ENCODE assay signal across 1 cellular context in the genomic region with DNA sequence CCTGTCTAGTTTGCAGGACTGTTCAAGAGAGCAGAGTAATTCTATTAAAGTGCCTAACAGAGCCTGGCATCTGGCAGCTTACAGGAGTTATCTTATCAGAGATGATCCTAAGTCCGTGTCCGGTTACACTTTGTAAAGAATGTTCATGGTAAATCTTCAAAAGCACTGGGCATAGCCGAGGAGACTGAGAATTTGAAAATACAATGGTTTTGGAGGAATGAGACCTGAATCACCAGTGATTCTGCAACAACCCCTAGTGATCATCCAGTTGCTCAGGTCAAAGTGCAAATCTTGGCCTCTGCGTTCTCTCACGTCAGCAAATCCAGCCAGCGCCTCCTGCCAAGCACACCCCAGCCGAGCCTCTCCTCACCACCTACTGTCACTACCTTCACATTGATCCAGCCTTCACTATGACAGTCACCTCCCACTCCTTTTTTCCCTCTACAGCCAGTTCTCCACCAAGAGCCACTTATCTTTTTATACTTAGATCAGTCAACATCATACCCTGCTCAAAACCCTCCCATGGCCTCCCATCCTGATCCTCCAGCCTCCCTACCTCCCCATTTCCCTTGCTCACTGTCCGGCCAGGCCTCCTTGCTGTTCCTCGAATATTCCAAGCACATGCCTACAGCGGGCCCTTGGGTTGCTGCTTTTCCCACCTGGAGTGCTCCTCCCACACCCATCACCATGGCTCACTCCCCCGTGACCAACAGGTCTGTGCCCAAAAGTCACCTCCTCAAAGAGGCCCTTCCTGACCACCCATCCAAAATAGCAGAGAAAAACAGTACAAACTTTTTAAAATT.
TF ChIP-seq lines count a peak whose summit lies in the region.

No MANE protein-coding gene starts in this region.

TF ChIP-seq in HepG2, 621 proteins besides CTCF, POLR2A, EP300 and RAD21 (continued from another document and continues in another):
- TF ChIP-seq KDM5A (IDR thresholded peaks at IDR 0.05; ENCODE audit: borderline replicate concordance, low read length) (no peak), GABPA (IDR thresholded peaks at IDR 0.05; ENCODE audit: low read depth, low read length) (no peak), GABPA (CRISPR knock-in tag; IDR thresholded peaks at IDR 0.05; ENCODE audit: low read depth) (no peak), ZNF776 (CRISPR knock-in tag; IDR thresholded peaks at IDR 0.05) (no peak), FOXO4 (CRISPR knock-in tag; conservative IDR thresholded peaks at IDR 0.05) (no peak), ATF4 (CRISPR knock-in tag; IDR thresholded peaks at IDR 0.05) (no peak), TFAP4 (IDR thresholded peaks at IDR 0.05; ENCODE audit: borderline replicate concordance, low read depth) (peak; percentile 18; the same call in 1 of the 2 replicates), ZNF672 (CRISPR knock-in tag; IDR thresholded peaks at IDR 0.05) (no peak), ZNF121 (CRISPR knock-in tag; IDR thresholded peaks at IDR 0.05) (peak; percentile 52; the same call in 1 of the 2 replicates), MED13 (CRISPR knock-in tag; IDR thresholded peaks at IDR 0.05) (no peak), HDAC1 (CRISPR knock-in tag; IDR thresholded peaks at IDR 0.05) (peak; percentile 81), NFIB (CRISPR knock-in tag; IDR thresholded peaks at IDR 0.05; ENCODE audit: borderline replicate concordance) (no peak), ZFAT (CRISPR knock-in tag; conservative IDR thresholded peaks at IDR 0.05) (no peak), TCF7 (IDR thresholded peaks at IDR 0.05; ENCODE audit: low read depth) (peak; percentile 82), MTA3 (CRISPR knock-in tag; IDR thresholded peaks at IDR 0.05) (no peak), ZBTB42 (CRISPR knock-in tag; IDR thresholded peaks at IDR 0.05) (no peak), ZFP37 (CRISPR knock-in tag; IDR thresholded peaks at IDR 0.05; ENCODE audit: borderline replicate concordance) (no peak), MAFF (IDR thresholded peaks at IDR 0.05; ENCODE audit: low read depth, low read length) (peak; percentile 96), ZNF549 (CRISPR knock-in tag; IDR thresholded peaks at IDR 0.05) (no peak), REPIN1 (CRISPR knock-in tag; IDR thresholded peaks at IDR 0.05; ENCODE audit: borderline replicate concordance, low read depth) (0 out of 2 replicates have a peak, but pooled peaks have one; percentile 40), ZNF496 (CRISPR knock-in tag; IDR thresholded peaks at IDR 0.05; ENCODE audit: insufficient replicate concordance) (no peak), FOSL1 (CRISPR knock-in tag; IDR thresholded peaks at IDR 0.05; ENCODE audit: borderline replicate concordance) (peak; percentile 31; the same call in 1 of the 2 replicates), CSRNP2 (CRISPR knock-in tag; conservative IDR thresholded peaks at IDR 0.05; ENCODE audit: low read depth) (no peak), ATF7-NPFF (CRISPR knock-in tag; IDR thresholded peaks at IDR 0.05; ENCODE audit: low read depth) (no peak), ZNF10 (CRISPR knock-in tag; IDR thresholded peaks at IDR 0.05; ENCODE audit: borderline replicate concordance, low read depth) (no peak), HNRNPK (IDR thresholded peaks at IDR 0.05; ENCODE audit: low read depth, low read length, poor library complexity, severe bottlenecking) (no peak), HDAC6 (IDR thresholded peaks at IDR 0.05; ENCODE audit: low read depth, low read length) (no peak), NFKB2 (CRISPR knock-in tag; IDR thresholded peaks at IDR 0.05; ENCODE audit: borderline replicate concordance) (no peak), TAF15 (IDR thresholded peaks at IDR 0.05; ENCODE audit: low read depth, low read length, poor library complexity, severe bottlenecking) (no peak), EEA1 (CRISPR knock-in tag; IDR thresholded peaks at IDR 0.05; ENCODE audit: borderline replicate concordance) (no peak), SALL1 (CRISPR knock-in tag; IDR thresholded peaks at IDR 0.05) (peak; percentile 89), ZNF256 (CRISPR knock-in tag; conservative IDR thresholded peaks at IDR 0.05) (no peak), ZNF839 (CRISPR knock-in tag; IDR thresholded peaks at IDR 0.05; ENCODE audit: borderline replicate concordance) (no peak), KLF13 (CRISPR knock-in tag; IDR thresholded peaks at IDR 0.05) (no peak), ZBTB21 (CRISPR knock-in tag; IDR thresholded peaks at IDR 0.05) (no peak), ZNF20 (CRISPR knock-in tag; IDR thresholded peaks at IDR 0.05) (no peak), ZNF296 (CRISPR knock-in tag; conservative IDR thresholded peaks at IDR 0.05) (0 out of 2 replicates have a peak, but pooled peaks have one; percentile 38), ZUFSP (CRISPR knock-in tag; IDR thresholded peaks at IDR 0.05; ENCODE audit: borderline replicate concordance) (no peak), POLR2AphosphoS2 (IDR thresholded peaks at IDR 0.05; ENCODE audit: low read depth, low read length) (no peak), DZIP1 (CRISPR knock-in tag; IDR thresholded peaks at IDR 0.05) (no peak)
- TF ChIP-seq, protein P1, sequence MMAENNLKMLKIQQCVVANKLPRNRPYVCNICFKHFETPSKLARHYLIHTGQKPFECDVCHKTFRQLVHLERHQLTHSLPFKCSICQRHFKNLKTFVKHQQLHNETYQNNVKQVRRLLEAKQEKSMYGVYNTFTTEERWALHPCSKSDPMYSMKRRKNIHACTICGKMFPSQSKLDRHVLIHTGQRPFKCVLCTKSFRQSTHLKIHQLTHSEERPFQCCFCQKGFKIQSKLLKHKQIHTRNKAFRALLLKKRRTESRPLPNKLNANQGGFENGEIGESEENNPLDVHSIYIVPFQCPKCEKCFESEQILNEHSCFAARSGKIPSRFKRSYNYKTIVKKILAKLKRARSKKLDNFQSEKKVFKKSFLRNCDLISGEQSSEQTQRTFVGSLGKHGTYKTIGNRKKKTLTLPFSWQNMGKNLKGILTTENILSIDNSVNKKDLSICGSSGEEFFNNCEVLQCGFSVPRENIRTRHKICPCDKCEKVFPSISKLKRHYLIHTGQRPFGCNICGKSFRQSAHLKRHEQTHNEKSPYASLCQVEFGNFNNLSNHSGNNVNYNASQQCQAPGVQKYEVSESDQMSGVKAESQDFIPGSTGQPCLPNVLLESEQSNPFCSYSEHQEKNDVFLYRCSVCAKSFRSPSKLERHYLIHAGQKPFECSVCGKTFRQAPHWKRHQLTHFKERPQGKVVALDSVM (CRISPR knock-in tag; IDR thresholded peaks at IDR 0.05), result peak; percentile 96
- TF ChIP-seq, protein P2, sequence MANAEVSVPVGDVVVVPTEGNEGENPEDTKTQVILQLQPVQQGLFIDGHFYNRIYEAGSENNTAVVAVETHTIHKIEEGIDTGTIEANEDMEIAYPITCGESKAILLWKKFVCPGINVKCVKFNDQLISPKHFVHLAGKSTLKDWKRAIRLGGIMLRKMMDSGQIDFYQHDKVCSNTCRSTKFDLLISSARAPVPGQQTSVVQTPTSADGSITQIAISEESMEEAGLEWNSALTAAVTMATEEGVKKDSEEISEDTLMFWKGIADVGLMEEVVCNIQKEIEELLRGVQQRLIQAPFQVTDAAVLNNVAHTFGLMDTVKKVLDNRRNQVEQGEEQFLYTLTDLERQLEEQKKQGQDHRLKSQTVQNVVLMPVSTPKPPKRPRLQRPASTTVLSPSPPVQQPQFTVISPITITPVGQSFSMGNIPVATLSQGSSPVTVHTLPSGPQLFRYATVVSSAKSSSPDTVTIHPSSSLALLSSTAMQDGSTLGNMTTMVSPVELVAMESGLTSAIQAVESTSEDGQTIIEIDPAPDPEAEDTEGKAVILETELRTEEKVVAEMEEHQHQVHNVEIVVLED (CRISPR knock-in tag; IDR thresholded peaks at IDR 0.05; ENCODE audit: borderline replicate concordance), result peak; percentile 36; the same call in 1 of the 2 replicates
- TF ChIP-seq, protein P3, sequence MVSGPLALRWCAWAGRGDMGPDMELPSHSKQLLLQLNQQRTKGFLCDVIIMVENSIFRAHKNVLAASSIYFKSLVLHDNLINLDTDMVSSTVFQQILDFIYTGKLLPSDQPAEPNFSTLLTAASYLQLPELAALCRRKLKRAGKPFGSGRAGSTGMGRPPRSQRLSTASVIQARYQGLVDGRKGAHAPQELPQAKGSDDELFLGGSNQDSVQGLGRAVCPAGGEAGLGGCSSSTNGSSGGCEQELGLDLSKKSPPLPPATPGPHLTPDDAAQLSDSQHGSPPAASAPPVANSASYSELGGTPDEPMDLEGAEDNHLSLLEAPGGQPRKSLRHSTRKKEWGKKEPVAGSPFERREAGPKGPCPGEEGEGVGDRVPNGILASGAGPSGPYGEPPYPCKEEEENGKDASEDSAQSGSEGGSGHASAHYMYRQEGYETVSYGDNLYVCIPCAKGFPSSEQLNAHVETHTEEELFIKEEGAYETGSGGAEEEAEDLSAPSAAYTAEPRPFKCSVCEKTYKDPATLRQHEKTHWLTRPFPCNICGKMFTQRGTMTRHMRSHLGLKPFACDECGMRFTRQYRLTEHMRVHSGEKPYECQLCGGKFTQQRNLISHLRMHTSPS (CRISPR knock-in tag; IDR thresholded peaks at IDR 0.05; ENCODE audit: low read depth), result peak; percentile 89; the same call in 1 of the 2 replicates
- TF ChIP-seq, protein P4, sequence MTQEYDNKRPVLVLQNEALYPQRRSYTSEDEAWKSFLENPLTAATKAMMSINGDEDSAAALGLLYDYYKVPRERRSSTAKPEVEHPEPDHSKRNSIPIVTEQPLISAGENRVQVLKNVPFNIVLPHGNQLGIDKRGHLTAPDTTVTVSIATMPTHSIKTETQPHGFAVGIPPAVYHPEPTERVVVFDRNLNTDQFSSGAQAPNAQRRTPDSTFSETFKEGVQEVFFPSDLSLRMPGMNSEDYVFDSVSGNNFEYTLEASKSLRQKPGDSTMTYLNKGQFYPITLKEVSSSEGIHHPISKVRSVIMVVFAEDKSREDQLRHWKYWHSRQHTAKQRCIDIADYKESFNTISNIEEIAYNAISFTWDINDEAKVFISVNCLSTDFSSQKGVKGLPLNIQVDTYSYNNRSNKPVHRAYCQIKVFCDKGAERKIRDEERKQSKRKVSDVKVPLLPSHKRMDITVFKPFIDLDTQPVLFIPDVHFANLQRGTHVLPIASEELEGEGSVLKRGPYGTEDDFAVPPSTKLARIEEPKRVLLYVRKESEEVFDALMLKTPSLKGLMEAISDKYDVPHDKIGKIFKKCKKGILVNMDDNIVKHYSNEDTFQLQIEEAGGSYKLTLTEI (CRISPR knock-in tag; conservative IDR thresholded peaks at IDR 0.05), result no peak
